11 cellular contexts compared by ENCODE assay signal in the genomic region with DNA sequence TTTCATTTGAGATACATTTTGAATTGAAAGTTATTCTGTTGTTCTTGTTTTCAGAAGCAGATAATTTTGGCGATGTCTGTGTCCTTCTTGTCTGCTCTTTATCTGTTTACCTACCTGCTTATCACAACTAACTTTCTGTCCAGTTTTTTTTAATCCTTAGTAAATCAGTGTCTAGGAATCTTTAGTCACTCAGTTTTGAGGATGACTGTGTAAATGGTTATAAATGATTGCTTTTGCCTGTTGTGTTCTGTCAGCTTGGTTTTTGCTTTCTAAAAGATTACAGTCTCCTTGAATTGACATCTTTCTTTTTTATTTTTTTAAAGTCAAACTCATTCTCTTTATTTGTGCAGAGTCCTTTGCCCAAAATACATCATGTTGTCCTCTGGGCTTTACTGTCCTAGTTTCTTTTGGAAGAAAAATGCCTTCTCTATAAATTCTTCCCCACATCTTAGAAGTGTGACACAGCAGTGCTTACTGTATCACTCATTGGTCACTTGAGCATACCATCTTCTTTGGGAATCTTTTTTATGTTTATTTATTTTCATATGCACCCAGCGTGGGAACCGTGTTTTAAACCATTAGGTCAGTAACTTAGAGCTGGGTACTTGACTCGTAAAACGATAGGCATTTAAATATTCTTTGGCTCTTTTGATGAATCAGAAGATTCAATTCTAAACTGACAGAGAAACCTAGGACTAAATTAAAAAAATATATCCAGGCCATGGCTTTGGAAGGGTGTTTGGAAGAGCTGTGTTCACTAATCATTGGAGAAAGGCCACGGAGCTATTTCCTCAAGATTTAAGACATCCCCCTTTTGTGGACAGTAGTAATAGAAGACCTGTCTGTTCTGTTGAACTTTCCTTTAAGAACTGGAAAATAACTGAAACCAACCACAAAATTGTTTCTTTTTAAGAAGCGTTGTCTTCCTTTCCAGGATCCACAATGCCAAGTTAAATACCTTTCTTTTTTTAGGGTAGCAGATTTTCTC. TPM values are rescaled to one million over a fixed set of nuclear protein-coding genes. Genes with fewer than 3 reads are reported as not detected.
DNase-seq lines count a peak whose midpoint lies in the region; TF ChIP-seq lines count a peak whose summit lies in the region.
"Had no signal": no experiment of that assay in that cellular context is flagged by ENCODE, and none has a peak within 500 bp of the region (broad histone marks: within the 10 kb centered on the region; RNA-seq: fewer than 3 reads in every experiment).

No MANE protein-coding gene starts in this region.

- H3K9me3 ChIP-seq in MG63 = no peaks in the 10 kb centered on the region
- no peaks in the 10 kb centered on the region for H3K9me3 ChIP-seq in esophagus muscularis mucosa
- H3K9me3 ChIP-seq in prostate gland = no peaks in the 10 kb centered on the region

- H3K27me3 ChIP-seq in MG63 = no peaks in the 10 kb centered on the region
- H3K27me3 ChIP-seq in esophagus muscularis mucosa = no peaks in the 10 kb centered on the region
- H3K27me3 ChIP-seq in prostate gland (replicated peaks; ENCODE audit: insufficient read depth) = no peaks in the 10 kb centered on the region

- intact Hi-C loops in esophagus muscularis mucosa (cut with DNase I) (no loop called here), prostate gland (cut with DNase I) (no loop called here)

- TF ChIP-seq CTCF in esophagus muscularis mucosa (IDR thresholded peaks at IDR 0.05) = no peak
- TF ChIP-seq CTCF in nephron progenitor cell (IDR thresholded peaks at IDR 0.05) = no peak
- no peak for TF ChIP-seq CTCF in prostate gland (IDR thresholded peaks at IDR 0.05)

- H3K27ac Mint-ChIP-seq in nephron progenitor cell = peak overlapping the region; percentile 48
- H3K27ac Mint-ChIP-seq: CD4-positive, alpha-beta T cell had no signal

- no peak overlapping the region for H3K4me3 Mint-ChIP-seq in nephron progenitor cell
- H3K4me3 Mint-ChIP-seq: CD4-positive, alpha-beta T cell had no signal

- peak; percentile 60 for DNase-seq in AG08395 (ENCODE audit: low spot score)
- peak; percentile 35 for DNase-seq in MG63
- DNase-seq in esophagus muscularis mucosa (ENCODE audit: extremely low spot score) = no peak
- no peak for DNase-seq in nephron progenitor cell
- no peak for DNase-seq in dermis blood vessel endothelial cell
- no peak for DNase-seq in AML-193 (lab: John Stamatoyannopoulos, UW)
- no peak for DNase-seq in prostate gland (ENCODE audit: low spot score)
- DNase-seq in stimulated activated CD4-positive, alpha-beta T cell treated with anti-CD3 and anti-CD28 coated beads, Interleukin-2, amount 100 ng/mL, for 48 hours = no peak
- DNase-seq: activated CD4-positive, CD25-positive, alpha-beta regulatory T cell; CD4-positive, alpha-beta T cell; retina had no signal

- H3K36me3 Mint-ChIP-seq in nephron progenitor cell (ENCODE audit: low read depth) = peaks cover 4% of the 10 kb centered on the region

- H3K4me3 ChIP-seq in MG63 (no peak overlapping the region), esophagus muscularis mucosa (peak overlapping the region in 3 of 4 donors; percentile 1 to 9 (median 1)), prostate gland (no peak overlapping the region)

- 36% methylated on average over 7 of the region's 7 CpGs for WGBS in esophagus muscularis mucosa
- WGBS in prostate gland = 28% methylated on average over 7 of the region's 7 CpGs

- peak overlapping the region; percentile 40 to 71 (median 58) for H3K27ac ChIP-seq in esophagus muscularis mucosa (replicated peaks in 1 of 4)
- H3K27ac ChIP-seq in prostate gland = no peak overlapping the region

- H3K36me3 ChIP-seq in MG63 (no peaks in the 10 kb centered on the region), esophagus muscularis mucosa (no peaks in the 10 kb centered on the region), prostate gland (no peaks in the 10 kb centered on the region)

- H3K4me1 ChIP-seq in esophagus muscularis mucosa (peaks cover 92 to 99% (median 96%) of the 10 kb centered on the region in 4 donors), prostate gland (replicated peaks) (no peaks in the 10 kb centered on the region)

- H3K27me3 Mint-ChIP-seq in nephron progenitor cell (ENCODE audit: low read depth, poor library complexity) = no peaks in the 10 kb centered on the region

- peaks cover 57% of the 10 kb centered on the region for H3K4me1 Mint-ChIP-seq in nephron progenitor cell

- no peak for TF ChIP-seq EP300 in esophagus muscularis mucosa (IDR thresholded peaks at IDR 0.05)

- no peak for TF ChIP-seq POLR2A in esophagus muscularis mucosa (IDR thresholded peaks at IDR 0.05; ENCODE audit: low read depth)
- no peak for TF ChIP-seq POLR2A in prostate gland (IDR thresholded peaks at IDR 0.05)

- no peaks in the 10 kb centered on the region for H3K9me3 Mint-ChIP-seq in nephron progenitor cell
- H3K9me3 Mint-ChIP-seq: CD4-positive, alpha-beta T cell had no signal

RNA-seq across cellular contexts. Expression of a gene that starts 20.9 kb away (rescaled TPM):
- 59.6 and 65.0 TPM in 2 replicates for total RNA-seq in MG63 (2014; rRNA removed; shearing (Covaris generic); ENCODE audit: low replicate concordance)
- total RNA-seq in esophagus muscularis mucosa (100 to 1,000 TPM; 387 to 474 (median 408) TPM), dermis blood vessel endothelial cell (586 and 802 TPM in 2 replicates), prostate gland (100 to 1,000 TPM in 1 of 2 donors, 10 to 100 TPM in 1; 39.3 to 141 TPM)
- total RNA-seq: CD4-positive, alpha-beta T cell had no signal

Comparison
In these comparisons a context has a peak if more than half of its experiments do, and no peak if none do; other contexts are left out.
1. DNase-seq: peak in AG08395 (single experiment) and MG63 (single experiment); none in esophagus muscularis mucosa (single experiment), nephron progenitor cell (single experiment), dermis blood vessel endothelial cell (single experiment), AML-193 (0 of 2), prostate gland (single experiment) and stimulated activated CD4-positive, alpha-beta T cell treated with anti-CD3 and anti-CD28 coated beads, Interleukin-2, amount 100 ng/mL, for 48 hours (0 of 2).
2. H3K4me3 ChIP-seq: peak in esophagus muscularis mucosa (3 of 4); none in MG63 (single experiment) and prostate gland (0 of 2).
3. H3K27ac ChIP-seq: peak in esophagus muscularis mucosa (4 of 4); none in prostate gland (0 of 2).